ENCODE assay signal across 16 cellular contexts in the genomic region with DNA sequence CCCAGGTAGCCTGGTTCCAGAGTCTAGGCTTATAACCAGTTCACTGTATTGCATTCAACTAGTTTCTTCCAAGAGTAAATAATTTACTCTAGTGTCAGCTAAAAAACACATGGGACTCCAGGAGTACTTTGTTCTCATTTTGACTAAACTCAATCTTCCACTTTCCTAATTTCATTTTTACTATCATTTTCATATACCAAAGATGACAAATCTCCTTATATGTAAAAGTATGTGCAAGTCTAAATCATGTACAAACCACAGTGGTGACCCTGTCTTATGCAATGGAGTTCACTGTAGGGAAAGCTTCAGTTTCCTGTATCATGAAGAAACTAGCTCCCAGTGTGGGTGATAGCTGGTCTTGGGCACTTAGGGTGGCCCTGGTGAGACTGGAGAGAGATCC.
A peak's percentile ranks its signal among the peaks of the same experiment; 100 is the strongest.
DNase-seq lines count a peak whose midpoint lies in the region; ATAC-seq and TF ChIP-seq lines count a peak whose summit lies in the region.
"Had no signal": no experiment of that assay in that cellular context is flagged by ENCODE, and none has a peak within 500 bp of the region (broad histone marks: within the 10 kb centered on the region; RNA-seq: fewer than 3 reads in every experiment).

No MANE protein-coding gene starts in this region.

- TF ChIP-seq POLR2A in right lobe of liver (IDR thresholded peaks at IDR 0.05), result no peak

- H3K4me3 Mint-ChIP-seq in activated CD8-positive, alpha-beta T cell treated with anti-CD3 and anti-CD28 coated beads for 36 hours, result no peak overlapping the region
- H3K4me3 Mint-ChIP-seq in activated CD8-positive, alpha-beta T cell treated with anti-CD3 and anti-CD28 coated beads, Interleukin-2, amount 10 ng/mL, durations not matched to agents 7 days and 5 days, result no peak overlapping the region
- no peak overlapping the region for H3K4me3 Mint-ChIP-seq in endodermal cell
- H3K4me3 Mint-ChIP-seq: activated CD8-positive, alpha-beta memory T cell treated with anti-CD3 and anti-CD28 coated beads, Interleukin-2, amount 10 ng/mL, durations not matched to agents 7 days and 5 days; brain; IgD-negative memory B cell; T-helper 2 cell treated with Interferon-gamma antibody and Interleukin-4, amounts not matched to agents 5 μg/mL and 100 μg/mL, for 36 hours had no signal

- H3K4me1 ChIP-seq in adipocyte (ENCODE audit: control insufficient read depth, insufficient read depth, low read length), result no peaks in the 10 kb centered on the region
- no peaks in the 10 kb centered on the region for H3K4me1 ChIP-seq in endodermal cell (ENCODE audit: control insufficient read depth, insufficient read depth, low read length)
- no peaks in the 10 kb centered on the region for H3K4me1 ChIP-seq in right lobe of liver
- H3K4me1 ChIP-seq: A549, sigmoid colon had no signal

- H3K4me1 Mint-ChIP-seq in activated CD8-positive, alpha-beta T cell treated with anti-CD3 and anti-CD28 coated beads for 36 hours (ENCODE audit: low read depth), result peaks cover 8% of the 10 kb centered on the region
- no peaks in the 10 kb centered on the region for H3K4me1 Mint-ChIP-seq in activated CD8-positive, alpha-beta T cell treated with anti-CD3 and anti-CD28 coated beads, Interleukin-2, amount 10 ng/mL, durations not matched to agents 7 days and 5 days (ENCODE audit: low read depth)
- H3K4me1 Mint-ChIP-seq in endodermal cell, result peaks cover 16% of the 10 kb centered on the region
- H3K4me1 Mint-ChIP-seq: IgD-negative memory B cell had no signal

- POLR2A ChIA-PET in activated CD8-positive, alpha-beta T cell treated with anti-CD3 and anti-CD28 coated beads for 36 hours (lab: Charles Lee), result no interaction called here
- POLR2A ChIA-PET in activated CD8-positive, alpha-beta T cell treated with anti-CD3 and anti-CD28 coated beads, Interleukin-2, amount 10 ng/mL, durations not matched to agents 7 days and 5 days (lab: Charles Lee), result no interaction called here

- no peak overlapping the region for H3K27ac Mint-ChIP-seq in activated CD8-positive, alpha-beta T cell treated with anti-CD3 and anti-CD28 coated beads for 36 hours
- no peak overlapping the region for H3K27ac Mint-ChIP-seq in activated CD8-positive, alpha-beta T cell treated with anti-CD3 and anti-CD28 coated beads, Interleukin-2, amount 10 ng/mL, durations not matched to agents 7 days and 5 days
- no peak overlapping the region for H3K27ac Mint-ChIP-seq in endodermal cell
- H3K27ac Mint-ChIP-seq: activated CD8-positive, alpha-beta memory T cell treated with anti-CD3 and anti-CD28 coated beads, Interleukin-2, amount 10 ng/mL, durations not matched to agents 7 days and 5 days; brain; IgD-negative memory B cell; T-helper 2 cell treated with Interferon-gamma antibody and Interleukin-4, amounts not matched to agents 5 μg/mL and 100 μg/mL, for 36 hours had no signal

- no peak overlapping the region for H3K4me3 ChIP-seq in adipocyte (ENCODE audit: low read length)
- H3K4me3 ChIP-seq in endodermal cell (ENCODE audit: low read length), result no peak overlapping the region
- no peak overlapping the region for H3K4me3 ChIP-seq in right lobe of liver
- H3K4me3 ChIP-seq: A549, sigmoid colon had no signal

- CTCF ChIA-PET in activated CD8-positive, alpha-beta T cell treated with anti-CD3 and anti-CD28 coated beads for 36 hours (lab: Charles Lee), result interaction anchor here (1.0 kb wide), 1 partner anchor 184 kb away, joined by 3 read pairs; no protein-coding TSS in a partner anchor
- CTCF ChIA-PET in activated CD8-positive, alpha-beta T cell treated with anti-CD3 and anti-CD28 coated beads, Interleukin-2, amount 10 ng/mL, durations not matched to agents 7 days and 5 days (lab: Charles Lee), result no interaction called here

- H3K27me3 Mint-ChIP-seq in activated CD8-positive, alpha-beta T cell treated with anti-CD3 and anti-CD28 coated beads for 36 hours, result peaks cover 8% of the 10 kb centered on the region
- H3K27me3 Mint-ChIP-seq in activated CD8-positive, alpha-beta T cell treated with anti-CD3 and anti-CD28 coated beads, Interleukin-2, amount 10 ng/mL, durations not matched to agents 7 days and 5 days (ENCODE audit: low read depth), result peaks cover 2% of the 10 kb centered on the region
- peaks cover 11% of the 10 kb centered on the region for H3K27me3 Mint-ChIP-seq in endodermal cell (ENCODE audit: insufficient read depth)
- H3K27me3 Mint-ChIP-seq: brain had no signal

- H3K36me3 Mint-ChIP-seq in activated CD8-positive, alpha-beta T cell treated with anti-CD3 and anti-CD28 coated beads for 36 hours (ENCODE audit: low read depth), result no peaks in the 10 kb centered on the region
- H3K36me3 Mint-ChIP-seq in activated CD8-positive, alpha-beta T cell treated with anti-CD3 and anti-CD28 coated beads, Interleukin-2, amount 10 ng/mL, durations not matched to agents 7 days and 5 days (ENCODE audit: low read depth), result no peaks in the 10 kb centered on the region
- H3K36me3 Mint-ChIP-seq in endodermal cell (ENCODE audit: low read depth), result peaks cover 2% of the 10 kb centered on the region
- H3K36me3 Mint-ChIP-seq: activated CD8-positive, alpha-beta memory T cell treated with anti-CD3 and anti-CD28 coated beads, Interleukin-2, amount 10 ng/mL, durations not matched to agents 7 days and 5 days; IgD-negative memory B cell had no signal

- H3K27ac ChIP-seq in endodermal cell (ENCODE audit: low read depth, low read length) (no peak overlapping the region), right lobe of liver (no peak overlapping the region)
- H3K27ac ChIP-seq: A549, sigmoid colon had no signal

- no peak for TF ChIP-seq CTCF in activated CD8-positive, alpha-beta T cell treated with anti-CD3 and anti-CD28 coated beads for 36 hours (IDR thresholded peaks at IDR 0.05)
- no peak for TF ChIP-seq CTCF in endodermal cell (conservative IDR thresholded peaks at IDR 0.05)
- no peak for TF ChIP-seq CTCF in right lobe of liver (IDR thresholded peaks at IDR 0.05)

- H3K9ac ChIP-seq in adipocyte (ENCODE audit: low read length) (no peak overlapping the region), endodermal cell (ENCODE audit: extremely low read depth, low read length, poor library complexity, severe bottlenecking) (no peak overlapping the region)

- intact Hi-C loops in activated CD8-positive, alpha-beta T cell treated with anti-CD3 and anti-CD28 coated beads for 36 hours (cut with micrococcal nuclease), result no loop called here
- intact Hi-C loops in right lobe of liver (cut with DNase I) (no loop called here), posterior cingulate gyrus (cut with DNase I) (no loop called here)

- peak; percentile 3 for DNase-seq in activated CD8-positive, alpha-beta T cell treated with anti-CD3 and anti-CD28 coated beads for 36 hours
- DNase-seq in activated CD8-positive, alpha-beta T cell treated with anti-CD3 and anti-CD28 coated beads, Interleukin-2, amount 10 ng/mL, durations not matched to agents 7 days and 5 days, result no peak
- peak; percentile 22 for DNase-seq in adipocyte (ENCODE audit: low read depth)
- DNase-seq in endodermal cell, result no peak
- DNase-seq in right lobe of liver, result no peak
- no peak for DNase-seq in posterior cingulate gyrus
- DNase-seq: activated CD8-positive, alpha-beta memory T cell treated with anti-CD3 and anti-CD28 coated beads, Interleukin-2, amount 10 ng/mL, durations not matched to agents 7 days and 5 days; DMS53; NCI-H2029 treated with DMSO at 0.1 percent for 48 hours; sigmoid colon had no signal

- no peaks in the 10 kb centered on the region for H3K9me3 Mint-ChIP-seq in activated CD8-positive, alpha-beta T cell treated with anti-CD3 and anti-CD28 coated beads for 36 hours
- H3K9me3 Mint-ChIP-seq in activated CD8-positive, alpha-beta T cell treated with anti-CD3 and anti-CD28 coated beads, Interleukin-2, amount 10 ng/mL, durations not matched to agents 7 days and 5 days (ENCODE audit: insufficient read depth), result no peaks in the 10 kb centered on the region
- no peaks in the 10 kb centered on the region for H3K9me3 Mint-ChIP-seq in endodermal cell
- H3K9me3 Mint-ChIP-seq: brain; IgD-negative memory B cell; T-helper 2 cell treated with Interferon-gamma antibody and Interleukin-4, amounts not matched to agents 5 μg/mL and 100 μg/mL, for 36 hours had no signal

- H3K36me3 ChIP-seq in adipocyte (ENCODE audit: control insufficient read depth, insufficient read depth, low read length, severe bottlenecking), result no peaks in the 10 kb centered on the region
- no peaks in the 10 kb centered on the region for H3K36me3 ChIP-seq in endodermal cell (ENCODE audit: control insufficient read depth, insufficient read depth, low read length)
- no peaks in the 10 kb centered on the region for H3K36me3 ChIP-seq in right lobe of liver
- H3K36me3 ChIP-seq: sigmoid colon had no signal

- H3K9me3 ChIP-seq in adipocyte (ENCODE audit: control insufficient read depth, low read length), result no peaks in the 10 kb centered on the region
- no peaks in the 10 kb centered on the region for H3K9me3 ChIP-seq in endodermal cell (ENCODE audit: control insufficient read depth, low read length)
- H3K9me3 ChIP-seq in right lobe of liver, result no peaks in the 10 kb centered on the region
- H3K9me3 ChIP-seq: A549, sigmoid colon had no signal

- H3K27me3 ChIP-seq in adipocyte (replicated peaks; ENCODE audit: control insufficient read depth, insufficient read depth, low read length), result peaks cover 10% of the 10 kb centered on the region
- no peaks in the 10 kb centered on the region for H3K27me3 ChIP-seq in endodermal cell (ENCODE audit: control insufficient read depth, insufficient read depth, low read length, poor library complexity, severe bottlenecking)
- no peaks in the 10 kb centered on the region for H3K27me3 ChIP-seq in right lobe of liver
- H3K27me3 ChIP-seq: sigmoid colon had no signal

- ATAC-seq in activated CD8-positive, alpha-beta T cell treated with anti-CD3 and anti-CD28 coated beads for 36 hours, result peak; percentile 42
- ATAC-seq in activated CD8-positive, alpha-beta T cell treated with anti-CD3 and anti-CD28 coated beads, Interleukin-2, amount 10 ng/mL, durations not matched to agents 7 days and 5 days, result no peak
- peak; percentile 68 for ATAC-seq in GM21526 (IDR thresholded peaks at IDR 0.05; ENCODE audit: low FRiP score, unreplicated experiment)
- peak; percentile 64 for ATAC-seq in HG03060 (IDR thresholded peaks at IDR 0.05; ENCODE audit: low read depth, unreplicated experiment)
- ATAC-seq in right lobe of liver, result no peak
- ATAC-seq: A549; activated CD8-positive, alpha-beta memory T cell treated with anti-CD3 and anti-CD28 coated beads, Interleukin-2, amount 10 ng/mL, durations not matched to agents 7 days and 5 days had no signal

Comparison
In these comparisons a context has a peak if more than half of its experiments do, and no peak if none do; other contexts are left out.
1. ATAC-seq: peak in activated CD8-positive, alpha-beta T cell treated with anti-CD3 and anti-CD28 coated beads for 36 hours (single experiment), GM21526 (single experiment) and HG03060 (single experiment); none in activated CD8-positive, alpha-beta T cell treated with anti-CD3 and anti-CD28 coated beads, Interleukin-2, amount 10 ng/mL, durations not matched to agents 7 days and 5 days (single experiment) and right lobe of liver (0 of 4).
2. DNase-seq: peak in activated CD8-positive, alpha-beta T cell treated with anti-CD3 and anti-CD28 coated beads for 36 hours (single experiment) and adipocyte (single experiment); none in activated CD8-positive, alpha-beta T cell treated with anti-CD3 and anti-CD28 coated beads, Interleukin-2, amount 10 ng/mL, durations not matched to agents 7 days and 5 days (single experiment), endodermal cell (single experiment), right lobe of liver (0 of 3) and posterior cingulate gyrus (0 of 10).